26 cellular contexts compared by ENCODE assay signal in the genomic region with DNA sequence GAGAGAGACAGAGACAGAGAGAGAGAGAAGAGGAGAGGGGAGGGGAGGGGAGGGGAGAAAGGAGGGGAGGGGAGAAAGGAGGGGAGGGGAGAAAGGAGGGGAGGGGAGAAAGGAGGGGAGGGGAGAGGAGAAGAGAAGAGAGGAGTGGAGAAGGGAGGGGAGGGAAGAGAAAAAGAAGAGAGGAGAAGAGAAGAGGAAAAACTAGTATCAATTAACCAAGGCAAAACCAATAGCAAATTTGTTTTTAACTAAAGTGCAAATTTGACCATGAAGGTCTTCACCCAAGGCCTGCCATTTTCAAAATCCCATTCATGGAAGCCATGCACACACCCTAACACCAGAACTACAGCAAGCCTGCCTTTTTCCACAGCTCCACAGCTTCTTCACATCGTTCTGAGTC.
"Had no signal": no experiment of that assay in that cellular context is flagged by ENCODE, and none has a peak within 500 bp of the region (broad histone marks: within the 10 kb centered on the region; RNA-seq: fewer than 3 reads in every experiment).

No MANE protein-coding gene starts in this region.

- DNase-seq: stimulated activated CD4-positive, alpha-beta T cell treated with anti-CD3 and anti-CD28 coated beads, Interleukin-2, amount 100 ng/mL, for 48 hours; stimulated activated CD4-positive, alpha-beta T cell treated with anti-CD3 and anti-CD28 coated beads, Interleukin-4, amount 100 ng/mL, for 1 hour; stimulated activated CD4-positive, alpha-beta T cell treated with anti-CD3 and anti-CD28 coated beads, Interleukin-4, amount 100 ng/mL, for 24 hours; stimulated activated CD4-positive, alpha-beta T cell treated with anti-CD3 and anti-CD28 coated beads, Interleukin-4, amount 100 ng/mL, for 4 hours; stimulated activated CD8-positive, alpha-beta memory T cell treated with anti-CD3 and anti-CD28 coated beads, Interleukin-4, amount 100 ng/mL, for 48 hours; stimulated activated naive B cell treated with anti-CD40 and anti-IgM and Interleukin-4, amounts not matched to agents 10 μg/mL and 1 μg/mL and 100 μg/mL, for 72 hours; stimulated activated naive CD4-positive, alpha-beta T cell; stimulated activated naive CD4-positive, alpha-beta T cell treated with Interleukin-2 at 50 U/mL for 16 hours; stimulated activated naive CD8-positive, alpha-beta T cell treated with anti-CD3 and anti-CD28 coated beads, Interleukin-15, amount 100 ng/mL, for 72 hours; stimulated activated naive CD8-positive, alpha-beta T cell treated with anti-CD3 and anti-CD28 coated beads, Interleukin-15, Interleukin-2, amounts not matched to agents 100 U/mL and 50 U/mL, for 24 hours; stomach; substantia nigra; testis; thyroid gland; tibial artery; transverse colon; trophoblast cell; upper lobe of left lung; upper lobe of right lung; uterus had no signal

- H3K27me3 ChIP-seq: stomach, suprapubic skin, testis, thyroid gland, tibial artery, tibial nerve, transverse colon, upper lobe of left lung, upper lobe of right lung, uterus, vagina had no signal

- H3K4me1 ChIP-seq: suprapubic skin, testis, tibial nerve, transverse colon, upper lobe of left lung, upper lobe of right lung, uterus, vagina had no signal

- H3K4me3 ChIP-seq: stomach, suprapubic skin, testis, thoracic aorta, thyroid gland, tibial artery, tibial nerve, transverse colon, upper lobe of left lung, upper lobe of right lung, uterus, vagina had no signal

- ATAC-seq: stimulated activated effector memory CD8-positive, alpha-beta T cell treated with anti-CD3 and anti-CD28 coated beads, Interleukin-12 subunit alpha, Interleukin-12 subunit beta, amount 100 ng/mL, for 72 hours; stimulated activated memory B cell treated with anti-CD40 and anti-IgM and Interleukin-4, amounts not matched to agents 10 μg/mL and 1 μg/mL and 100 μg/mL, for 72 hours; stimulated activated naive B cell treated with anti-CD40 and anti-IgM and Interleukin-4, amounts not matched to agents 10 μg/mL and 1 μg/mL and 100 μg/mL, for 72 hours; stimulated activated naive CD8-positive, alpha-beta T cell treated with anti-CD3 and anti-CD28 coated beads, Interleukin-15, amount 100 ng/mL, for 72 hours; stimulated activated naive CD8-positive, alpha-beta T cell treated with anti-CD3 and anti-CD28 coated beads, Interleukin-15, Interleukin-2, amounts not matched to agents 100 U/mL and 50 U/mL, for 24 hours; upper lobe of right lung had no signal

- H3K27ac ChIP-seq: stomach, suprapubic skin, testis, thoracic aorta, thyroid gland, tibial artery, tibial nerve, transverse colon, upper lobe of left lung, upper lobe of right lung, uterus, vagina had no signal

- H3K36me3 ChIP-seq: stomach, suprapubic skin, thoracic aorta, thyroid gland, tibial artery, tibial nerve, transverse colon, upper lobe of left lung, upper lobe of right lung, uterus, vagina had no signal

- H3K9me3 ChIP-seq: suprapubic skin, testis, thoracic aorta, thyroid gland, tibial artery, transverse colon, upper lobe of left lung, upper lobe of right lung, uterus, vagina had no signal
